1 cellular context compared by ENCODE assay signal in genomic region chr3:108201258-108201657, GRCh38.
TF ChIP-seq lines count a peak whose summit lies in the region.

No MANE protein-coding gene starts in this region.

TF ChIP-seq in IMR-90, 13 proteins besides CTCF, POLR2A, EP300 and RAD21:
- TF ChIP-seq MAFK (IDR thresholded peaks at IDR 0.05; ENCODE audit: low read depth, low read length) (no peak), USF2 (IDR thresholded peaks at IDR 0.05; ENCODE audit: low read depth, low read length) (no peak)
